In the genomic region with DNA sequence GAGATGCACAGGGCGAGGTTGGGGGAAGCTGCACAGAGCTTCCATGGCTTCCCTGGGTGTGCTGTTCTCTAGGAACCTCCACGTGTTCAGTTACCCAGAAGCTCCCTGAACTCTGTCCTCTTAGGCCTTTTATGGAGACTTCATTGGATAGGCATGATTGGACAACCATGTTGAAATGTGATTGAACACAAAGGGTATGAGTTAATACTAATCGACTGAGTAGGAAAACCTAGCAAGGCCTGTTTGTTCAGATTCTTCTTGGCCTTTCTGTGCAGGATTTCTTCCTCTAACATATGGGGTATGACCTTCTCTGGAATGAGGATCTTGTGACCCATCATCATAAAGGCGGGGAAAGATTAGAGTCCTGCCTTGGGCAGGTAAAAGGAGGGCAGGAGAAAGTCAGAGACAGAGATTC, we compare ENCODE assay signal across 13 cellular contexts.
DNase-seq lines count a peak whose midpoint lies in the region; ATAC-seq and TF ChIP-seq lines count a peak whose summit lies in the region.
"Had no signal": no experiment of that assay in that cellular context is flagged by ENCODE, and none has a peak within 500 bp of the region (broad histone marks: within the 10 kb centered on the region; RNA-seq: fewer than 3 reads in every experiment).

No MANE protein-coding gene starts in this region.

- TF ChIP-seq CTCF in dorsolateral prefrontal cortex (IDR thresholded peaks at IDR 0.05 in 54 of 56, conservative IDR thresholded peaks at IDR 0.05 in 2 of 56; ENCODE audit: low read depth in 1 of 56, partially characterized antibody in 56 of 56), result no peak
- no peak for TF ChIP-seq CTCF in nephron (IDR thresholded peaks at IDR 0.05; ENCODE audit: unreplicated experiment in 3 of 3)
- no peak for TF ChIP-seq CTCF in GM20000 (IDR thresholded peaks at IDR 0.05; ENCODE audit: extremely low read depth, missing control alignments)

- H3K4me3 ChIP-seq in dorsolateral prefrontal cortex, result no peak overlapping the region

- peak overlapping the region in 50 of 59 donors; percentile 5 to 78 (median 62) for H3K27ac ChIP-seq in dorsolateral prefrontal cortex

- no peaks in the 10 kb centered on the region for H3K9me3 Mint-ChIP-seq in stimulated activated naive CD8-positive, alpha-beta T cell treated with anti-CD3 and anti-CD28 coated beads, Interleukin-15, Interleukin-2, amounts not matched to agents 100 ng/mL and 50 ng/mL, for 24 hours
- no peaks in the 10 kb centered on the region for H3K9me3 Mint-ChIP-seq in nephron

- H3K27me3 ChIP-seq in dorsolateral prefrontal cortex, result no peaks in the 10 kb centered on the region

- no peak for ATAC-seq in stimulated activated naive CD8-positive, alpha-beta T cell treated with anti-CD3 and anti-CD28 coated beads, Interleukin-15, Interleukin-2, amounts not matched to agents 100 U/mL and 50 U/mL, for 24 hours
- ATAC-seq in GM19397 (IDR thresholded peaks at IDR 0.05; ENCODE audit: unreplicated experiment) (no peak), HG02852 (IDR thresholded peaks at IDR 0.05; ENCODE audit: unreplicated experiment) (no peak)

- H3K4me1 Mint-ChIP-seq in stimulated activated naive CD8-positive, alpha-beta T cell treated with anti-CD3 and anti-CD28 coated beads, Interleukin-15, Interleukin-2, amounts not matched to agents 100 ng/mL and 50 ng/mL, for 24 hours (ENCODE audit: low read depth), result peaks cover 55% of the 10 kb centered on the region
- peaks cover 56% of the 10 kb centered on the region for H3K4me1 Mint-ChIP-seq in nephron

- H3K27ac Mint-ChIP-seq in stimulated activated naive CD8-positive, alpha-beta T cell treated with anti-CD3 and anti-CD28 coated beads, Interleukin-15, Interleukin-2, amounts not matched to agents 100 ng/mL and 50 ng/mL, for 24 hours, result peak overlapping the region; percentile 28
- H3K27ac Mint-ChIP-seq in nephron, result peak overlapping the region; percentile 88 to 97 (median 97)

- DNase-seq in stimulated activated naive CD8-positive, alpha-beta T cell treated with anti-CD3 and anti-CD28 coated beads, Interleukin-15, Interleukin-2, amounts not matched to agents 100 U/mL and 50 U/mL, for 24 hours, result no peak
- DNase-seq in dorsolateral prefrontal cortex (no peak), GM20000 (ENCODE audit: low spot score) (no peak), AG08395 (ENCODE audit: low spot score) (no peak)
- DNase-seq: effector CD8-positive, alpha-beta T cell; left cardiac atrium; NCI-H1092; NCI-H226; SW 1271 had no signal

- intact Hi-C loops in dorsolateral prefrontal cortex (cut with DNase I), result no loop called here

- H3K4me3 Mint-ChIP-seq in stimulated activated naive CD8-positive, alpha-beta T cell treated with anti-CD3 and anti-CD28 coated beads, Interleukin-15, Interleukin-2, amounts not matched to agents 100 ng/mL and 50 ng/mL, for 24 hours, result no peak overlapping the region
- H3K4me3 Mint-ChIP-seq in nephron, result no peak overlapping the region

- no peaks in the 10 kb centered on the region for H3K27me3 Mint-ChIP-seq in stimulated activated naive CD8-positive, alpha-beta T cell treated with anti-CD3 and anti-CD28 coated beads, Interleukin-15, Interleukin-2, amounts not matched to agents 100 ng/mL and 50 ng/mL, for 24 hours
- H3K27me3 Mint-ChIP-seq in nephron (ENCODE audit: low read depth), result no peaks in the 10 kb centered on the region

- peaks cover 11% of the 10 kb centered on the region for H3K36me3 Mint-ChIP-seq in stimulated activated naive CD8-positive, alpha-beta T cell treated with anti-CD3 and anti-CD28 coated beads, Interleukin-15, Interleukin-2, amounts not matched to agents 100 ng/mL and 50 ng/mL, for 24 hours (ENCODE audit: low read depth)
- H3K36me3 Mint-ChIP-seq in nephron (ENCODE audit: low read depth), result peaks cover 9% of the 10 kb centered on the region
